Comparison of ENCODE assay signal across 13 cellular contexts in the genomic region with DNA sequence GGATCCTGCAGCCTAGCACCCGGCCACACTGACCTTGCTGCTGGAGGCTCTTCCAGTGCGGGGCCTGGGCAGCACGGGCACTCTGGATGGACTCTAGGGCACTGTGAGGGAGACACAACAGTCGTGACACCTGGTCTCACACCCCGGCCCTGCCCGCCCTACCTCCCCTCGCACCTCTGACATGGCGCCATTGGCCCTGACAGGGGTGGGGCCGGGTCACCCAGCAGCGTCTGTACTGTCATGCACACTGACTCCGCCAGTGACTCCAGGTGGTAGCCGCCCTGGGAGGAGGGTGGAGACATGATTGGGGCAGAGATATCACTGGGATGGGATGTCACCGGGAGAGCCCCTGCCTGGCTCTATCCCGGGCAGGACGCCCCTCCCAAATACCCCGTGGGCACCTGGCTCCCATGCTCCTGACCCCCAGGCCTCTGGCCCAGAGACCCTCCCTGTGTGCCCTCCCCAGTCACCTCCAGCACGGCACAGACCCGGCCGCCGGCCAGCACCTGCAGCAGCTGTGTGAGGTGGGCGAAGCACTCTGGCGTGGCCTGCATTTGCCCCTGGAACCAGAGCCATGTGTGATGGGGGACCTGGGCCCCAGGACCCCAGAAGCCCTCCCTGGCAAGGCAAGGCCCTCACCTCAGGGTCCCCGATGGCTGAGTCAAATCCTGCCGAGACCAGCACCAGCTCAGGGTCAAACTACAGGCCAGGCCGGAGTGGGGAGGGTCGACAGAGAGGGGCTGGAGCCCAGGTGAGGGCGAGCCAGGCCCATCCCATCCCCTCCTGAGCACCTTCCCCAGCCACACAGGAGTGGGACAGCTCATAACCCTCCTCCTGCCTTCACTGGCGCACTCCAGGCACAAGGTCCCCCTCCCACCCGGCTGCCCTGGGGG.
DNase-seq lines count a peak whose midpoint lies in the region; ATAC-seq and TF ChIP-seq lines count a peak whose summit lies in the region.
"Had no signal": no experiment of that assay in that cellular context is flagged by ENCODE, and none has a peak within 500 bp of the region (broad histone marks: within the 10 kb centered on the region; RNA-seq: fewer than 3 reads in every experiment).

No MANE protein-coding gene starts in this region.

- DNase-seq in NAMALWA (ENCODE audit: low spot score): peak; percentile 28
- no peak for DNase-seq in NCI-H774 (lab: John Stamatoyannopoulos, UW)
- no peak for DNase-seq in activated effector memory CD4-positive, alpha-beta T cell treated with Interleukin-2 at 50 U/mL for 16 hours
- DNase-seq in stimulated activated CD4-positive, alpha-beta T cell treated with anti-CD3 and anti-CD28 coated beads, Interleukin-4, amount 100 ng/mL, for 1 hour: no peak
- DNase-seq: activated CD4-positive, alpha-beta T cell treated with anti-CD3 and anti-CD28 coated beads, Interleukin-2, amount 50 U/mL, for 4 hours; activated gamma-delta T cell treated with Interleukin-2 at 50 U/mL for 16 hours; stimulated activated naive CD8-positive, alpha-beta T cell treated with anti-CD3 and anti-CD28 coated beads, Interleukin-15, Interleukin-2, amounts not matched to agents 100 U/mL and 50 U/mL, for 24 hours; T1000 had no signal

- TF ChIP-seq CTCF in 22Rv1 (IDR thresholded peaks at IDR 0.05) (no peak), C4-2B (conservative IDR thresholded peaks at IDR 0.05) (no peak)

- peaks cover 63% of the 10 kb centered on the region for H3K4me1 Mint-ChIP-seq in dendritic cell treated with granulocyte-macrophage colony-stimulating factor and Interleukin-4, amounts not matched to agents 40 ng/mL and 50 ng/mL, for 4 days (ENCODE audit: low read depth)

- ATAC-seq in HG03025 (IDR thresholded peaks at IDR 0.05; ENCODE audit: low FRiP score, unreplicated experiment): no peak
- ATAC-seq: left cardiac atrium; stimulated activated naive CD8-positive, alpha-beta T cell treated with anti-CD3 and anti-CD28 coated beads, Interleukin-15, Interleukin-2, amounts not matched to agents 100 U/mL and 50 U/mL, for 24 hours had no signal

- H3K27ac Mint-ChIP-seq in dendritic cell treated with granulocyte-macrophage colony-stimulating factor and Interleukin-4, amounts not matched to agents 40 ng/mL and 50 ng/mL, for 4 days: peak overlapping the region; percentile 45

- intact Hi-C loops in dendritic cell treated with granulocyte-macrophage colony-stimulating factor and Interleukin-4, amounts not matched to agents 40 ng/mL and 50 ng/mL, for 4 days (cut with micrococcal nuclease): no loop called here

- no peaks in the 10 kb centered on the region for H3K27me3 Mint-ChIP-seq in dendritic cell treated with granulocyte-macrophage colony-stimulating factor and Interleukin-4, amounts not matched to agents 40 ng/mL and 50 ng/mL, for 4 days

- no peak overlapping the region for H3K4me3 Mint-ChIP-seq in dendritic cell treated with granulocyte-macrophage colony-stimulating factor and Interleukin-4, amounts not matched to agents 40 ng/mL and 50 ng/mL, for 4 days

- H3K9me3 Mint-ChIP-seq in dendritic cell treated with granulocyte-macrophage colony-stimulating factor and Interleukin-4, amounts not matched to agents 40 ng/mL and 50 ng/mL, for 4 days: no peaks in the 10 kb centered on the region

- peaks cover 58% of the 10 kb centered on the region for H3K36me3 Mint-ChIP-seq in dendritic cell treated with granulocyte-macrophage colony-stimulating factor and Interleukin-4, amounts not matched to agents 40 ng/mL and 50 ng/mL, for 4 days (ENCODE audit: low read depth)

- peak overlapping the region; percentile 92 for H3K27ac ChIP-seq in 22Rv1
- H3K27ac ChIP-seq in C4-2B: peak overlapping the region; percentile 3; the same call in 1 of the 2 replicates
